13 cellular contexts compared by ENCODE assay signal in genomic region chr15:44468713-44469385, GRCh38. TPM values are rescaled to one million over a fixed set of nuclear protein-coding genes. Genes with fewer than 3 reads are reported as not detected.
DNase-seq lines count a peak whose midpoint lies in the region; ATAC-seq and TF ChIP-seq lines count a peak whose summit lies in the region.
"Had no signal": no experiment of that assay in that cellular context is flagged by ENCODE, and none has a peak within 500 bp of the region (broad histone marks: within the 10 kb centered on the region; RNA-seq: fewer than 3 reads in every experiment).

No MANE protein-coding gene starts in this region.

- H3K4me3 ChIP-seq in HFF-Myc (replicated peaks; ENCODE audit: low read depth, low read length), result no peak overlapping the region
- no peak overlapping the region for H3K4me3 ChIP-seq in left lung
- H3K4me3 ChIP-seq: prostate gland, vagina had no signal

- H3K4me1 ChIP-seq in foreskin keratinocyte (peaks cover 11% of the 10 kb centered on the region), left lung (peaks cover 0 to 5% of the 10 kb centered on the region in 2 donors)
- H3K4me1 ChIP-seq: prostate gland, vagina had no signal

- H3K9me3 ChIP-seq in left lung, result no peaks in the 10 kb centered on the region
- H3K9me3 ChIP-seq: prostate gland, vagina had no signal

- peaks cover 5% of the 10 kb centered on the region for H3K9me3 Mint-ChIP-seq in activated T-helper 1 cell treated with anti-CD3 and anti-CD28 coated beads, Interleukin-12 subunit alpha, Interleukin-12 subunit beta, Interleukin-2, Interleukin-4 antibody, amounts not matched to agents 30 ng/mL and 10 ng/mL and 1 ng/mL, durations not matched to agents 14 hours and 24 hours and 36 hours
- H3K9me3 Mint-ChIP-seq: T-helper 1 cell treated with Interleukin-12 subunit alpha and Interleukin-12 subunit beta and Interleukin-4 antibody, amounts not matched to agents 30 μg/mL and 1 μg/mL, for 36 hours had no signal

- H3K4me3 Mint-ChIP-seq in activated T-helper 1 cell treated with anti-CD3 and anti-CD28 coated beads, Interleukin-12 subunit alpha, Interleukin-12 subunit beta, Interleukin-2, Interleukin-4 antibody, amounts not matched to agents 30 ng/mL and 10 ng/mL and 1 ng/mL, durations not matched to agents 14 hours and 24 hours and 36 hours, result no peak overlapping the region
- H3K4me3 Mint-ChIP-seq: T-helper 1 cell treated with Interleukin-12 subunit alpha and Interleukin-12 subunit beta and Interleukin-4 antibody, amounts not matched to agents 30 μg/mL and 1 μg/mL, for 36 hours had no signal

- no peaks in the 10 kb centered on the region for H3K27me3 Mint-ChIP-seq in activated T-helper 1 cell treated with anti-CD3 and anti-CD28 coated beads, Interleukin-12 subunit alpha, Interleukin-12 subunit beta, Interleukin-2, Interleukin-4 antibody, amounts not matched to agents 30 ng/mL and 10 ng/mL and 1 ng/mL, durations not matched to agents 14 hours and 24 hours and 36 hours (ENCODE audit: insufficient read depth)

- H3K27ac ChIP-seq in foreskin keratinocyte, result peak overlapping the region; percentile 87
- H3K27ac ChIP-seq in left lung, result no peak overlapping the region
- H3K27ac ChIP-seq: prostate gland, vagina had no signal

- ATAC-seq in foreskin keratinocyte (peak; percentile 99), left lung (no peak), GM19395 (IDR thresholded peaks at IDR 0.05; ENCODE audit: unreplicated experiment) (no peak), HG03457 (IDR thresholded peaks at IDR 0.05; ENCODE audit: unreplicated experiment) (no peak)

- peaks cover 0 to 28% of the 10 kb centered on the region in 2 donors for H3K36me3 ChIP-seq in left lung
- H3K36me3 ChIP-seq: prostate gland had no signal

- H3K27me3 ChIP-seq in foreskin keratinocyte (no peaks in the 10 kb centered on the region), left lung (no peaks in the 10 kb centered on the region)
- H3K27me3 ChIP-seq: vagina had no signal

- TF ChIP-seq CTCF in HFF-Myc (IDR thresholded peaks at IDR 0.05; ENCODE audit: low read depth, low read length, missing control alignments) (no peak), foreskin keratinocyte (conservative IDR thresholded peaks at IDR 0.05) (no peak), left lung (IDR thresholded peaks at IDR 0.05) (no peak)

- peak overlapping the region; percentile 78 for H3K27ac Mint-ChIP-seq in activated T-helper 1 cell treated with anti-CD3 and anti-CD28 coated beads, Interleukin-12 subunit alpha, Interleukin-12 subunit beta, Interleukin-2, Interleukin-4 antibody, amounts not matched to agents 30 ng/mL and 10 ng/mL and 1 ng/mL, durations not matched to agents 14 hours and 24 hours and 36 hours
- H3K27ac Mint-ChIP-seq: T-helper 1 cell treated with Interleukin-12 subunit alpha and Interleukin-12 subunit beta and Interleukin-4 antibody, amounts not matched to agents 30 μg/mL and 1 μg/mL, for 36 hours had no signal

- intact Hi-C loops in activated T-helper 1 cell treated with anti-CD3 and anti-CD28 coated beads, Interleukin-12 subunit alpha, Interleukin-12 subunit beta, Interleukin-2, Interleukin-4 antibody, amounts not matched to agents 30 ng/mL and 10 ng/mL and 1 ng/mL, durations not matched to agents 14 hours and 24 hours and 36 hours (cut with micrococcal nuclease), result no loop called here
- intact Hi-C loops in left lung (cut with DNase I), result no loop called here

- H3K36me3 Mint-ChIP-seq in activated T-helper 1 cell treated with anti-CD3 and anti-CD28 coated beads, Interleukin-12 subunit alpha, Interleukin-12 subunit beta, Interleukin-2, Interleukin-4 antibody, amounts not matched to agents 30 ng/mL and 10 ng/mL and 1 ng/mL, durations not matched to agents 14 hours and 24 hours and 36 hours (ENCODE audit: low read depth), result peaks cover 13% of the 10 kb centered on the region

- peak; percentile 8 for DNase-seq in AG08396 (ENCODE audit: low spot score)
- peak; percentile 7 for DNase-seq in HFF-Myc (ENCODE audit: extremely low read depth, low read depth)
- no peak for DNase-seq in activated T-helper 1 cell treated with anti-CD3 and anti-CD28 coated beads, Interleukin-12 subunit alpha, Interleukin-12 subunit beta, Interleukin-2, Interleukin-4 antibody, amounts not matched to agents 30 ng/mL and 10 ng/mL and 1 ng/mL, durations not matched to agents 14 hours and 24 hours and 36 hours (ENCODE audit: low spot score)
- peak; percentile 63 to 85 for DNase-seq in foreskin keratinocyte
- no peak for DNase-seq in left lung
- DNase-seq in stimulated activated CD8-positive, alpha-beta memory T cell treated with anti-CD3 and anti-CD28 coated beads, Interleukin-4, amount 100 ng/mL, for 48 hours, result no peak
- DNase-seq: effector CD8-positive, alpha-beta T cell; NCI-H524 had no signal

- H3K4me1 Mint-ChIP-seq in activated T-helper 1 cell treated with anti-CD3 and anti-CD28 coated beads, Interleukin-12 subunit alpha, Interleukin-12 subunit beta, Interleukin-2, Interleukin-4 antibody, amounts not matched to agents 30 ng/mL and 10 ng/mL and 1 ng/mL, durations not matched to agents 14 hours and 24 hours and 36 hours (ENCODE audit: low read depth), result peaks cover 13% of the 10 kb centered on the region

RNA-seq across cellular contexts. Expression of gene CTDSPL2, which starts 41.4 kb away (rescaled TPM):
- 65.9 and 66.0 TPM in 2 replicates for total RNA-seq in activated T-helper 1 cell treated with anti-CD3 and anti-CD28 coated beads, Interleukin-12 subunit alpha, Interleukin-12 subunit beta, Interleukin-2, Interleukin-4 antibody, amounts not matched to agents 30 ng/mL and 10 ng/mL and 1 ng/mL, durations not matched to agents 14 hours and 24 hours and 36 hours
- total RNA-seq in foreskin keratinocyte (37.2 and 37.7 TPM in 2 replicates), left lung (10 to 100 TPM; 27.5 to 34.7 TPM)
- polyA plus RNA-seq in foreskin keratinocyte, result 3.4 and 4.5 TPM in 2 replicates

Comparison
In these comparisons a context has a peak if more than half of its experiments do, and no peak if none do; other contexts are left out.
1. DNase-seq: peak in AG08396 (single experiment), HFF-Myc (single experiment) and foreskin keratinocyte (2 of 2); none in activated T-helper 1 cell treated with anti-CD3 and anti-CD28 coated beads, Interleukin-12 subunit alpha, Interleukin-12 subunit beta, Interleukin-2, Interleukin-4 antibody, amounts not matched to agents 30 ng/mL and 10 ng/mL and 1 ng/mL, durations not matched to agents 14 hours and 24 hours and 36 hours (single experiment), left lung (0 of 2) and stimulated activated CD8-positive, alpha-beta memory T cell treated with anti-CD3 and anti-CD28 coated beads, Interleukin-4, amount 100 ng/mL, for 48 hours (single experiment).